Comparison of ENCODE assay signal across 8 cellular contexts in genomic region chr11:117143390-117143789, GRCh38. TPM values are rescaled to one million over a fixed set of nuclear protein-coding genes. Genes with fewer than 3 reads are reported as not detected.
A peak's percentile ranks its signal among the peaks of the same experiment; 100 is the strongest.
DNase-seq lines count a peak whose midpoint lies in the region; ATAC-seq, FAIRE-seq and TF ChIP-seq lines count a peak whose summit lies in the region.

No MANE protein-coding gene starts in this region.

- ATAC-seq in K562 (peak; percentile 75), sciatic nerve (peak; percentile 43), HG02642 (IDR thresholded peaks at IDR 0.05; ENCODE audit: poor library complexity, unreplicated experiment) (no peak)

- no peaks in the 10 kb centered on the region for H3K27me3 ChIP-seq in K562 (ENCODE audit: control insufficient read depth in 2 of 2, insufficient read depth in 2 of 2, low read length in 2 of 2)

- peaks cover 6% of the 10 kb centered on the region for H4K20me1 ChIP-seq in K562 (replicated peaks; ENCODE audit: control insufficient read depth, insufficient read depth, low read length)

- peak overlapping the region; percentile 99 for H2AFZ ChIP-seq in K562 (ENCODE audit: low read depth, low read length)

- in situ Hi-C loops in K562 (cut with MboI) = no loop called here

- CTCF ChIA-PET in RWPE1 (lab: Yijun Ruan, JAX) = interaction anchor here (0.7 to 1.2 kb wide), 3 partner anchors 20 to 83 kb away, joined by 4 read pairs; no protein-coding TSS in a partner anchor
- CTCF ChIA-PET in K562 (lab: Yijun Ruan, JAX; ENCODE audit: low intra/inter-chr PET ratio) = no interaction called here

- H3K27ac ChIP-seq in RWPE1 = peak overlapping the region; percentile 92
- peak overlapping the region; percentile 88 for H3K27ac ChIP-seq in K562 (ENCODE audit: extremely low read depth, low read depth, low read length)

- H3K9me1 ChIP-seq in K562 (ENCODE audit: control insufficient read depth, insufficient read depth, low read length) = no peaks in the 10 kb centered on the region

- H3K4me3 ChIP-seq in K562 (peak overlapping the region; percentile 89), iPS-11a (ENCODE audit: low read depth, low read length) (peak overlapping the region; percentile 91)

- DNase-seq in GM03348 (ENCODE audit: low spot score) (peak; percentile 65), HUDEP-2 (lab: John Stamatoyannopoulos, UW; ENCODE audit: unreplicated experiment in 76 of 76) (peak in 52 of 76 experiments; percentile 2 to 56 (median 24)), RWPE1 (ENCODE audit: low spot score) (peak; percentile 52), K562 (ENCODE audit: extremely low read depth in 1 of 4, low spot score in 3 of 4) (peak; percentile 27 to 79 (median 49)), sciatic nerve (ENCODE audit: low spot score) (peak; percentile 69), amniotic stem cell (lab: John Stamatoyannopoulos, UW) (no peak)

- peak overlapping the region in 1 of 2 experiments; percentile 90; a peak in 2 of 4 replicates for H3K9ac ChIP-seq in K562 (ENCODE audit: insufficient read depth in 1 of 2, low read depth in 2 of 2, low read length in 2 of 2)

- POLR2A ChIA-PET in RWPE1 (lab: Yijun Ruan, JAX; ENCODE audit: low non-redundant PET) = interaction anchor here (0.6 to 1.1 kb wide), 2 partner anchors 21 to 82 kb away, joined by 3 to 6 read pairs; no protein-coding TSS in a partner anchor
- POLR2A ChIA-PET in K562 (lab: Yijun Ruan, JAX) = interaction anchor here (0.6 to 2.0 kb wide), 6 partner anchors 16 to 323 kb away, joined by 3 to 18 read pairs (median 4); partner anchors contain the start of gene CEP164

- 1% methylated on average over 4 of the region's 5 CpGs for WGBS in K562 (ENCODE audit: insufficient coverage, low coverage, missing lambda C conversion rate)

- TF ChIP-seq RAD21 in K562 (CRISPR knock-in tag; conservative IDR thresholded peaks at IDR 0.05 in 1 of 2, IDR thresholded peaks at IDR 0.05 in 1 of 2) = no peak

- no peak for FAIRE-seq in K562 (lab: Jason Lieb, UNC)

- intact Hi-C loops in K562 (cut with micrococcal nuclease) (no loop called here), sciatic nerve (cut with DNase I) (no loop called here)

- peaks cover 12 to 22% of the 10 kb centered on the region in 2 experiments; a peak in 4 of 5 replicates for H3K4me1 ChIP-seq in K562 (replicated peaks in 1 of 2; ENCODE audit: control insufficient read depth in 2 of 2, insufficient read depth in 2 of 2, low read length in 2 of 2)

- TF ChIP-seq EP300 in K562 (IDR thresholded peaks at IDR 0.05; ENCODE audit: low read length) = no peak

- no peaks in the 10 kb centered on the region for H3K9me3 ChIP-seq in K562 (replicated peaks; ENCODE audit: control insufficient read depth, insufficient read depth, low read depth, low read length)

- TF ChIP-seq POLR2A in K562 (conservative IDR thresholded peaks at IDR 0.05) = no peak

- peaks cover 48% of the 10 kb centered on the region for H3K79me2 ChIP-seq in K562 (ENCODE audit: control insufficient read depth, insufficient read depth, low read length)

- no peak for TF ChIP-seq CTCF in RWPE1 (conservative IDR thresholded peaks at IDR 0.05; ENCODE audit: low read depth)
- TF ChIP-seq CTCF in K562 (IDR thresholded peaks at IDR 0.05 in 2 of 3, conservative IDR thresholded peaks at IDR 0.05 in 1 of 3; ENCODE audit: insufficient read depth in 2 of 3, low read depth in 1 of 3, low read length in 3 of 3) = no peak

- BruUV-seq in K562 (replicated peaks; lab: Mats Ljungman, UMichigan) = no TSS peak

- H3K4me2 ChIP-seq in K562 (ENCODE audit: insufficient read depth, low read length) = peak overlapping the region; percentile 100

- peaks cover 27% of the 10 kb centered on the region for H3K36me3 ChIP-seq in K562 (ENCODE audit: control insufficient read depth, insufficient read depth, low read length)

TF ChIP-seq in K562, 482 proteins besides CTCF, POLR2A, EP300 and RAD21 (continues in another document):
- TF ChIP-seq NFE2 (IDR thresholded peaks at IDR 0.05; ENCODE audit: low read depth) (0 out of 2 replicates have a peak, but pooled peaks have one; percentile 3), NRF1 (conservative IDR thresholded peaks at IDR 0.05 in 1 of 2, IDR thresholded peaks at IDR 0.05 in 1 of 2) (peak in 1 of 2 experiments; percentile 28; a peak in 1 of 4 replicates)

RNA-seq across cellular contexts. Expression of gene PAFAH1B2, which starts 0.7 kb away (rescaled TPM):
- total RNA-seq in K562 (2011; cell fraction: chromatin; rRNA removed; ENCODE audit: low replicate concordance) = 47.5 and 78.4 TPM in 2 replicates
- total RNA-seq in K562 (2011; cell fraction: nucleolus; rRNA removed) = 27.7 and 27.9 TPM in 2 replicates
- total RNA-seq in K562 (2011; cell fraction: nucleoplasm; rRNA removed) = 55.0 and 89.9 TPM in 2 replicates
- total RNA-seq in K562 (2014; rRNA removed) (61.0 and 64.9 TPM in 2 replicates), K562 (2014; rRNA removed; fragmentation: Illumina TruSeq; extraction: Trizol) (94.7 and 109 TPM in 2 replicates), K562 (2015; rRNA removed; fragmentation: Illumina TruSeq; extraction: Trizol) (70.4 and 74.2 TPM in 2 replicates), K562 (2021) (82.3 and 90.2 TPM in 2 replicates), sciatic nerve (104 TPM)
- polyA plus RNA-seq in K562 (2011; rRNA removed) (43.3 and 55.3 TPM in 2 replicates), K562 (2014; fragmentation: Illumina TruSeq; extraction: Trizol) (38.0 and 39.3 TPM in 2 replicates), K562 (2014; fragmentation: Nextera tagmentation; extraction: Ambion mirVana) (10 to 100 TPM; 27.8 to 81.6 TPM), K562 (2014; rRNA removed) (34.5 and 36.4 TPM in 2 replicates)
- 31.2 and 34.2 TPM in 2 replicates for polyA plus RNA-seq in K562 (2011; cell fraction: cytosol; rRNA removed)
- polyA plus RNA-seq in K562 (2011; cell fraction: nucleus; rRNA removed) = 17.3 and 17.8 TPM in 2 replicates
- polyA plus RNA-seq in K562 (2012) = 28.3 and 30.4 TPM in 2 replicates
- 203 and 224 TPM in 2 replicates for polyA minus RNA-seq in K562 (2011; rRNA and poly(A)+ RNA removed)
- polyA minus RNA-seq in K562 (2011; cell fraction: cytosol; rRNA and poly(A)+ RNA removed) = 49.4 and 74.5 TPM in 2 replicates
- polyA minus RNA-seq in K562 (2011; cell fraction: nucleus; rRNA and poly(A)+ RNA removed) = 15.5 and 22.9 TPM in 2 replicates

RNA-seq across cellular contexts. Expression of gene SIDT2, which starts 35.2 kb away (rescaled TPM):
- 140 and 344 TPM in 2 replicates for total RNA-seq in K562 (2011; cell fraction: chromatin; rRNA removed; ENCODE audit: low replicate concordance)
- total RNA-seq in K562 (2011; cell fraction: nucleolus; rRNA removed) = 167 and 174 TPM in 2 replicates
- 143 and 150 TPM in 2 replicates for total RNA-seq in K562 (2011; cell fraction: nucleoplasm; rRNA removed)
- total RNA-seq in K562 (2014; rRNA removed) (5.9 and 7.1 TPM in 2 replicates), K562 (2014; rRNA removed; fragmentation: Illumina TruSeq; extraction: Trizol) (4.4 and 6.5 TPM in 2 replicates), K562 (2015; rRNA removed; fragmentation: Illumina TruSeq; extraction: Trizol) (6.1 and 7.0 TPM in 2 replicates), K562 (2021) (17.7 and 20.2 TPM in 2 replicates), sciatic nerve (94.4 TPM)
- polyA plus RNA-seq in K562 (2011; rRNA removed) (11.5 and 21.7 TPM in 2 replicates), K562 (2014; fragmentation: Illumina TruSeq; extraction: Trizol) (14.4 and 15.6 TPM in 2 replicates), K562 (2014; fragmentation: Nextera tagmentation; extraction: Ambion mirVana) (1 to 10 TPM; 2.4 to 3.6 TPM), K562 (2014; rRNA removed) (14.1 and 22.2 TPM in 2 replicates)
- 11.6 and 15.7 TPM in 2 replicates for polyA plus RNA-seq in K562 (2011; cell fraction: cytosol; rRNA removed)
- 117 and 144 TPM in 2 replicates for polyA plus RNA-seq in K562 (2011; cell fraction: nucleus; rRNA removed)
- polyA plus RNA-seq in K562 (2012) = 15.7 and 22.6 TPM in 2 replicates
- polyA minus RNA-seq in K562 (2011; rRNA and poly(A)+ RNA removed) = 16.3 and 17.1 TPM in 2 replicates
- polyA minus RNA-seq in K562 (2011; cell fraction: cytosol; rRNA and poly(A)+ RNA removed) = 14.1 and 17.0 TPM in 2 replicates
- 32.9 and 48.4 TPM in 2 replicates for polyA minus RNA-seq in K562 (2011; cell fraction: nucleus; rRNA and poly(A)+ RNA removed)

RNA-seq across cellular contexts. Expression of gene SIK3, which starts 45.2 kb away (rescaled TPM):
- 63.2 and 103 TPM in 2 replicates for total RNA-seq in K562 (2011; cell fraction: chromatin; rRNA removed; ENCODE audit: low replicate concordance)
- total RNA-seq in K562 (2011; cell fraction: nucleolus; rRNA removed) = 30.0 and 38.4 TPM in 2 replicates
- total RNA-seq in K562 (2011; cell fraction: nucleoplasm; rRNA removed) = 51.0 and 57.2 TPM in 2 replicates
- total RNA-seq in K562 (2014; rRNA removed) = 8.4 and 9.5 TPM in 2 replicates
- 10.7 and 10.8 TPM in 2 replicates for total RNA-seq in K562 (2014; rRNA removed; fragmentation: Illumina TruSeq; extraction: Trizol)
- 7.6 and 8.5 TPM in 2 replicates for total RNA-seq in K562 (2015; rRNA removed; fragmentation: Illumina TruSeq; extraction: Trizol)
- 16.7 and 21.6 TPM in 2 replicates for total RNA-seq in K562 (2021)
- polyA plus RNA-seq in K562 (2011; rRNA removed) = 6.1 and 7.3 TPM in 2 replicates
- polyA plus RNA-seq in K562 (2011; cell fraction: cytosol; rRNA removed) = 4.2 and 4.4 TPM in 2 replicates
- 21.4 and 34.9 TPM in 2 replicates for polyA plus RNA-seq in K562 (2011; cell fraction: nucleus; rRNA removed)
- polyA plus RNA-seq in K562 (2012) = 9.5 and 10.3 TPM in 2 replicates
- 12.2 and 14.0 TPM in 2 replicates for polyA plus RNA-seq in K562 (2014; fragmentation: Illumina TruSeq; extraction: Trizol)
- polyA plus RNA-seq in K562 (2014; fragmentation: Nextera tagmentation; extraction: Ambion mirVana) = 1 to 10 TPM; 1.6 to 1.8 TPM
- 8.0 and 8.9 TPM in 2 replicates for polyA plus RNA-seq in K562 (2014; rRNA removed)
- 14.2 and 16.0 TPM in 2 replicates for polyA minus RNA-seq in K562 (2011; rRNA and poly(A)+ RNA removed)
- polyA minus RNA-seq in K562 (2011; cell fraction: cytosol; rRNA and poly(A)+ RNA removed) = 6.6 and 9.6 TPM in 2 replicates
- polyA minus RNA-seq in K562 (2011; cell fraction: nucleus; rRNA and poly(A)+ RNA removed) = 22.2 and 28.9 TPM in 2 replicates
- total RNA-seq in sciatic nerve = 68.9 TPM

RNA-seq across cellular contexts. Expression of gene TAGLN, which starts 55.8 kb away (rescaled TPM):
- total RNA-seq in K562 (2011; cell fraction: chromatin; rRNA removed; ENCODE audit: low replicate concordance) = 19.3 and 31.5 TPM in 2 replicates
- 15.1 and 17.0 TPM in 2 replicates for total RNA-seq in K562 (2011; cell fraction: nucleolus; rRNA removed)
- 12.9 and 14.2 TPM in 2 replicates for total RNA-seq in K562 (2011; cell fraction: nucleoplasm; rRNA removed)
- total RNA-seq in K562 (2014; rRNA removed) (0.95 and 1.3 TPM in 2 replicates), K562 (2014; rRNA removed; fragmentation: Illumina TruSeq; extraction: Trizol) (1.1 and 1.4 TPM in 2 replicates), K562 (2015; rRNA removed; fragmentation: Illumina TruSeq; extraction: Trizol) (0.87 and 1.2 TPM in 2 replicates), K562 (2021) (3.5 and 3.6 TPM in 2 replicates), sciatic nerve (1,988 TPM)
- polyA plus RNA-seq in K562 (2011; rRNA removed) (3.0 and 3.1 TPM in 2 replicates), K562 (2014; fragmentation: Illumina TruSeq; extraction: Trizol) (2.4 and 2.8 TPM in 2 replicates), K562 (2014; fragmentation: Nextera tagmentation; extraction: Ambion mirVana) (under 1 TPM; 0.21 to 0.56 TPM), K562 (2014; rRNA removed) (3.2 and 4.9 TPM in 2 replicates)
- 1.3 and 1.4 TPM in 2 replicates for polyA plus RNA-seq in K562 (2011; cell fraction: cytosol; rRNA removed)
- 22.1 and 23.9 TPM in 2 replicates for polyA plus RNA-seq in K562 (2011; cell fraction: nucleus; rRNA removed)
- polyA plus RNA-seq in K562 (2012) = 2.5 and 5.8 TPM in 2 replicates
- 1.7 and 2.7 TPM in 2 replicates for polyA minus RNA-seq in K562 (2011; rRNA and poly(A)+ RNA removed)
- polyA minus RNA-seq in K562 (2011; cell fraction: cytosol; rRNA and poly(A)+ RNA removed) = 2.0 TPM in 1 of 2 replicates, not detected in the other
- polyA minus RNA-seq in K562 (2011; cell fraction: nucleus; rRNA and poly(A)+ RNA removed) = 3.2 and 3.3 TPM in 2 replicates
